In genomic region chr2:110068153-110068552, GRCh38 we compare ENCODE assay signal across 5 cellular contexts. TPM values are rescaled to one million over a fixed set of nuclear protein-coding genes. Genes with fewer than 3 reads are reported as not detected.
"Had no signal": no experiment of that assay in that cellular context is flagged by ENCODE, and none has a peak within 500 bp of the region (broad histone marks: within the 10 kb centered on the region; RNA-seq: fewer than 3 reads in every experiment).

No MANE protein-coding gene starts in this region.

RNA-seq across cellular contexts. Expression of gene MALL, which starts 47.5 kb away (rescaled TPM):
- total RNA-seq: activated CD8-positive, alpha-beta T cell treated with anti-CD3 and anti-CD28 coated beads for 36 hours; activated naive CD4-positive, alpha-beta T cell treated with anti-CD3 and anti-CD28 coated beads, Interleukin-2, amount 50 U/mL, for 72 hours; T-helper 1 cell treated with Interleukin-12 subunit alpha and Interleukin-12 subunit beta and Interleukin-4 antibody, amounts not matched to agents 30 ng/mL and 1 ng/mL, for 36 hours; T-helper 2 cell treated with Interferon-gamma antibody and Interleukin-4, amounts not matched to agents 100 ng/mL and 5 ng/mL, for 36 hours had no signal
- polyA plus RNA-seq: K562 had no signal
